26 cellular contexts compared by ENCODE assay signal in the genomic region with DNA sequence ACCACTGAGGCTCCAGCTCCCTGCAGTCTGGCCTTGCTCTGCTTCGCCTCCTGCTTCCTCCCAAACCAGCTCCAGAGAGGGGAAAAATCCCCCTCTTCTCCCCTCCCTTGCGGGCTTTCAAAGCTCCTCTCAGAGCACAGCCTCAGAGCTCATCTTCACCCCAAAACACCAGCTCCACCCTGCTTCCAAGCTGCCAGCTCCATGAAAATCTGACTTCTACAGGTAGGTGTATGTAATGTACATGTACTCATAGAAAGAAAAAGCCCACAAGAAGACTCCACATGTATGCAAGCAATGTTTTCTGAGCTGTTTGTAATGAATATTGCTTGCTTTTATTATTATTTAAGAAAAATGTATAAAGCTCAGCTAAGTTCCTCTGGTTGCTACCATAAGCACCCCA. TPM values are rescaled to one million over a fixed set of nuclear protein-coding genes. Genes with fewer than 3 reads are reported as not detected.
DNase-seq lines count a peak whose midpoint lies in the region; ATAC-seq, FAIRE-seq and TF ChIP-seq lines count a peak whose summit lies in the region.
"Had no signal": no experiment of that assay in that cellular context is flagged by ENCODE, and none has a peak within 500 bp of the region (broad histone marks: within the 10 kb centered on the region; RNA-seq: fewer than 3 reads in every experiment).

No MANE protein-coding gene starts in this region.

- H4K20me1 ChIP-seq in mammary epithelial cell (ENCODE audit: insufficient read depth, low read length): no peaks in the 10 kb centered on the region

- no peak overlapping the region for H2AFZ ChIP-seq in mammary epithelial cell (ENCODE audit: low read depth, low read length)

- in situ Hi-C loops in mammary epithelial cell (cut with MboI; ENCODE audit: low sequenced_read_pairs in 2 of 2): no loop called here

- H3K27me3 ChIP-seq in mammary epithelial cell (ENCODE audit: insufficient read depth, low read length) (no peaks in the 10 kb centered on the region), breast epithelium (no peaks in the 10 kb centered on the region)
- H3K27me3 ChIP-seq in CD8-positive, alpha-beta memory T cell (ENCODE audit: insufficient read depth, low read length, poor library complexity, severe bottlenecking): no peaks in the 10 kb centered on the region
- H3K27me3 ChIP-seq: brain microvascular endothelial cell, pancreas, SJCRH30, upper lobe of right lung had no signal

- peak overlapping the region in 3 of 7 donors; percentile 21 to 68 (median 62) for H3K4me3 Mint-ChIP-seq in CD8-positive, alpha-beta memory T cell
- H3K4me3 Mint-ChIP-seq in activated CD4-positive, alpha-beta memory T cell treated with anti-CD3 and anti-CD28 coated beads, Interleukin-2, amount 10 ng/mL, durations not matched to agents 7 days and 5 days: no peak overlapping the region
- peak overlapping the region; percentile 63 for H3K4me3 Mint-ChIP-seq in stimulated activated effector memory CD8-positive, alpha-beta T cell treated with anti-CD3 and anti-CD28 coated beads, Interleukin-12 subunit alpha, Interleukin-12 subunit beta, amount 100 ng/mL, for 72 hours
- H3K4me3 Mint-ChIP-seq: nephron had no signal

- H3K36me3 Mint-ChIP-seq in CD8-positive, alpha-beta memory T cell: peaks cover 3 to 34% (median 10%) of the 10 kb centered on the region in 3 donors
- H3K36me3 Mint-ChIP-seq in activated CD4-positive, alpha-beta memory T cell treated with anti-CD3 and anti-CD28 coated beads, Interleukin-2, amount 10 ng/mL, durations not matched to agents 7 days and 5 days (ENCODE audit: low read depth): peaks cover 18% of the 10 kb centered on the region
- H3K36me3 Mint-ChIP-seq in stimulated activated effector memory CD8-positive, alpha-beta T cell treated with anti-CD3 and anti-CD28 coated beads, Interleukin-12 subunit alpha, Interleukin-12 subunit beta, amount 100 ng/mL, for 72 hours: peaks cover 38% of the 10 kb centered on the region

- H3K79me2 ChIP-seq in mammary epithelial cell (ENCODE audit: insufficient read depth, low read length): peaks cover 63% of the 10 kb centered on the region

- DNase-seq in mammary epithelial cell (no peak), breast epithelium (ENCODE audit: low spot score in 2 of 2) (no peak), kidney (no peak), foreskin fibroblast (no peak)
- no peak for DNase-seq in CD8-positive, alpha-beta memory T cell
- DNase-seq in activated CD4-positive, alpha-beta memory T cell treated with anti-CD3 and anti-CD28 coated beads, Interleukin-2, amount 10 ng/mL, durations not matched to agents 7 days and 5 days: no peak
- no peak for DNase-seq in stimulated activated effector memory CD8-positive, alpha-beta T cell treated with anti-CD3 and anti-CD28 coated beads, Interleukin-12 subunit alpha, Interleukin-12 subunit beta, amount 100 ng/mL, for 72 hours (ENCODE audit: low spot score in 2 of 2)
- DNase-seq: activated CD4-positive, alpha-beta T cell treated with anti-CD3 and anti-CD28 coated beads for 1 hour; amniotic stem cell; brain microvascular endothelial cell; C1 segment of cervical spinal cord; Karpas-422; midbrain; NCI-H1436 treated with DMSO at 0.1 percent for 48 hours; NCI-H446 treated with DMSO at 0.1 percent for 48 hours; NCI-H82; pancreas; retina; SJCRH30; upper lobe of right lung had no signal

- WGBS in mammary epithelial cell (ENCODE audit: low coverage, missing lambda C conversion rate): 100% methylated on average over 2 of the region's 2 CpGs

- H3K36me3 ChIP-seq in mammary epithelial cell (ENCODE audit: insufficient read depth, low read length) (peaks cover 4% of the 10 kb centered on the region), breast epithelium (no peaks in the 10 kb centered on the region), kidney (ENCODE audit: control insufficient read depth in 1 of 2, insufficient read depth in 2 of 2, low read length in 2 of 2) (peaks cover 0 to 6% of the 10 kb centered on the region in 2 donors)
- H3K36me3 ChIP-seq in CD8-positive, alpha-beta memory T cell (ENCODE audit: insufficient read depth, low read length): no peaks in the 10 kb centered on the region

- peaks cover 23% of the 10 kb centered on the region for H3K4me1 ChIP-seq in mammary epithelial cell (ENCODE audit: insufficient read depth, low read length)
- H3K4me1 ChIP-seq in breast epithelium: peaks cover 0 to 5% of the 10 kb centered on the region in 2 donors
- peaks cover 45% of the 10 kb centered on the region for H3K4me1 ChIP-seq in CD8-positive, alpha-beta memory T cell (ENCODE audit: insufficient read depth, low read length)
- H3K4me1 ChIP-seq in kidney (ENCODE audit: control insufficient read depth in 1 of 2, insufficient read depth in 1 of 2, low read depth in 1 of 2, low read length in 2 of 2): peaks cover 13 to 18% of the 10 kb centered on the region in 2 donors
- H3K4me1 ChIP-seq: SJCRH30 had no signal

- dilution Hi-C loops in mammary epithelial cell (cut with HindIII; ENCODE audit: low sequenced_read_pairs): loop anchor here (5.0 kb wide), 1 partner anchor 58 kb away; no protein-coding TSS in a partner anchor

- H3K9ac ChIP-seq in mammary epithelial cell (ENCODE audit: insufficient read depth, low read length): no peak overlapping the region
- H3K9ac ChIP-seq in kidney (ENCODE audit: low read length in 2 of 2): no peak overlapping the region

- no peak for ATAC-seq in stimulated activated effector memory CD8-positive, alpha-beta T cell treated with anti-CD3 and anti-CD28 coated beads, Interleukin-12 subunit alpha, Interleukin-12 subunit beta, amount 100 ng/mL, for 72 hours
- ATAC-seq: HepG2, pancreas had no signal

- TF ChIP-seq POLR2A in breast epithelium (IDR thresholded peaks at IDR 0.05): no peak

- H3K9me3 Mint-ChIP-seq in CD8-positive, alpha-beta memory T cell: no peaks in the 10 kb centered on the region
- H3K9me3 Mint-ChIP-seq in activated CD4-positive, alpha-beta memory T cell treated with anti-CD3 and anti-CD28 coated beads, Interleukin-2, amount 10 ng/mL, durations not matched to agents 7 days and 5 days: no peaks in the 10 kb centered on the region
- no peaks in the 10 kb centered on the region for H3K9me3 Mint-ChIP-seq in stimulated activated effector memory CD8-positive, alpha-beta T cell treated with anti-CD3 and anti-CD28 coated beads, Interleukin-12 subunit alpha, Interleukin-12 subunit beta, amount 100 ng/mL, for 72 hours
- H3K9me3 Mint-ChIP-seq: nephron had no signal

- intact Hi-C loops in mammary epithelial cell (cut with micrococcal nuclease) (no loop called here), breast epithelium (cut with DNase I; ENCODE audit: low total_unique reads) (no loop called here), kidney (cut with DNase I) (no loop called here)

- H3K4me1 Mint-ChIP-seq in CD8-positive, alpha-beta memory T cell: peaks cover 59 to 71% (median 60%) of the 10 kb centered on the region in 3 donors
- H3K4me1 Mint-ChIP-seq in activated CD4-positive, alpha-beta memory T cell treated with anti-CD3 and anti-CD28 coated beads, Interleukin-2, amount 10 ng/mL, durations not matched to agents 7 days and 5 days: peaks cover 48% of the 10 kb centered on the region
- peaks cover 62% of the 10 kb centered on the region for H3K4me1 Mint-ChIP-seq in stimulated activated effector memory CD8-positive, alpha-beta T cell treated with anti-CD3 and anti-CD28 coated beads, Interleukin-12 subunit alpha, Interleukin-12 subunit beta, amount 100 ng/mL, for 72 hours

- BruUV-seq in mammary epithelial cell (replicated peaks; lab: Mats Ljungman, UMichigan): no TSS peak

- FAIRE-seq in kidney (lab: Jason Lieb, UNC): no peak
- FAIRE-seq: HepG2, keratinocyte, pancreas had no signal

- H3K27ac ChIP-seq in mammary epithelial cell (ENCODE audit: insufficient read depth, low read depth, low read length): no peak overlapping the region
- peak overlapping the region in 1 of 2 donors; percentile 32 for H3K27ac ChIP-seq in breast epithelium
- no peak overlapping the region for H3K27ac ChIP-seq in CD8-positive, alpha-beta memory T cell (ENCODE audit: low read depth, low read length)
- no peak overlapping the region for H3K27ac ChIP-seq in kidney (ENCODE audit: low read depth in 2 of 2, low read length in 2 of 2)
- H3K27ac ChIP-seq: brain microvascular endothelial cell, SJCRH30, upper lobe of right lung had no signal

- H3K9me3 ChIP-seq in mammary epithelial cell (replicated peaks; ENCODE audit: insufficient read depth, low read length) (no peaks in the 10 kb centered on the region), breast epithelium (no peaks in the 10 kb centered on the region), kidney (ENCODE audit: control insufficient read depth in 1 of 2, low read length in 2 of 2) (no peaks in the 10 kb centered on the region)
- no peaks in the 10 kb centered on the region for H3K9me3 ChIP-seq in CD8-positive, alpha-beta memory T cell (ENCODE audit: low read length)
- H3K9me3 ChIP-seq: pancreas, SJCRH30, upper lobe of right lung had no signal

- no peak for TF ChIP-seq CTCF in mammary epithelial cell (conservative IDR thresholded peaks at IDR 0.05 in 1 of 2, IDR thresholded peaks at IDR 0.05 in 1 of 2; ENCODE audit: extremely low read depth in 1 of 2, insufficient read depth in 1 of 2, low read depth in 1 of 2, low read length in 2 of 2)
- no peak for TF ChIP-seq CTCF in breast epithelium (IDR thresholded peaks at IDR 0.05)
- no peak for TF ChIP-seq CTCF in kidney (IDR thresholded peaks at IDR 0.05; ENCODE audit: borderline replicate concordance, extremely low read depth, insufficient read depth)
- TF ChIP-seq CTCF in foreskin fibroblast (IDR thresholded peaks at IDR 0.05; ENCODE audit: low read depth, low read length): no peak

- POLR2A ChIA-PET in CD8-positive, alpha-beta memory T cell (lab: Charles Lee): interaction anchor here (0.9 kb wide), 1 partner anchor 29 kb away, joined by 3 read pairs; a partner anchor contains a TSS
- POLR2A ChIA-PET in activated CD4-positive, alpha-beta memory T cell treated with anti-CD3 and anti-CD28 coated beads, Interleukin-2, amount 10 ng/mL, durations not matched to agents 7 days and 5 days (lab: Charles Lee): interaction anchor here (0.8 to 1.3 kb wide), 3 partner anchors 9 to 55 kb away, joined by 3 to 4 read pairs (median 3); a partner anchor contains a TSS

- H3K4me2 ChIP-seq in mammary epithelial cell (ENCODE audit: insufficient read depth, low read depth, low read length): peak overlapping the region; percentile 68
- H3K4me2 ChIP-seq: smooth muscle cell had no signal

- no peak overlapping the region for H3K4me3 ChIP-seq in mammary epithelial cell (replicated peaks in 1 of 3; ENCODE audit: insufficient read depth in 1 of 3, low read depth in 2 of 3, low read length in 3 of 3)
- H3K4me3 ChIP-seq in breast epithelium: no peak overlapping the region
- no peak overlapping the region for H3K4me3 ChIP-seq in CD8-positive, alpha-beta memory T cell (ENCODE audit: low read length)
- H3K4me3 ChIP-seq in kidney (ENCODE audit: low read length in 2 of 2): no peak overlapping the region
- H3K4me3 ChIP-seq in foreskin fibroblast (ENCODE audit: low read depth in 1 of 2, low read length in 2 of 2): no peak overlapping the region
- H3K4me3 ChIP-seq: pancreas, SJCRH30, smooth muscle cell, upper lobe of right lung had no signal

- CTCF ChIA-PET in mammary epithelial cell (lab: Charles Lee; ENCODE audit: low non-redundant PET): no interaction called here
- CTCF ChIA-PET in CD8-positive, alpha-beta memory T cell (lab: Charles Lee): interaction anchor here (1.0 to 3.4 kb wide), 3 partner anchors 13 to 173 kb away, joined by 3 to 10 read pairs (median 7); no protein-coding TSS in a partner anchor
- CTCF ChIA-PET in activated CD4-positive, alpha-beta memory T cell treated with anti-CD3 and anti-CD28 coated beads, Interleukin-2, amount 10 ng/mL, durations not matched to agents 7 days and 5 days (lab: Charles Lee): interaction anchor here (0.9 to 2.3 kb wide), 4 partner anchors 9 to 173 kb away, joined by 3 to 11 read pairs (median 4); no protein-coding TSS in a partner anchor

- H3K27ac Mint-ChIP-seq in CD8-positive, alpha-beta memory T cell: peak overlapping the region in 7 of 8 donors; percentile 15 to 88 (median 78)
- H3K27ac Mint-ChIP-seq in activated CD4-positive, alpha-beta memory T cell treated with anti-CD3 and anti-CD28 coated beads, Interleukin-2, amount 10 ng/mL, durations not matched to agents 7 days and 5 days: peak overlapping the region; percentile 16
- peak overlapping the region; percentile 92 for H3K27ac Mint-ChIP-seq in stimulated activated effector memory CD8-positive, alpha-beta T cell treated with anti-CD3 and anti-CD28 coated beads, Interleukin-12 subunit alpha, Interleukin-12 subunit beta, amount 100 ng/mL, for 72 hours
- H3K27ac Mint-ChIP-seq: nephron had no signal

- no peaks in the 10 kb centered on the region for H3K27me3 Mint-ChIP-seq in CD8-positive, alpha-beta memory T cell
- H3K27me3 Mint-ChIP-seq in activated CD4-positive, alpha-beta memory T cell treated with anti-CD3 and anti-CD28 coated beads, Interleukin-2, amount 10 ng/mL, durations not matched to agents 7 days and 5 days: no peaks in the 10 kb centered on the region

RNA-seq across cellular contexts. Expression of a gene that starts 8.4 kb away (rescaled TPM):
- total RNA-seq in mammary epithelial cell (10 to 100 TPM; 24.7 to 43.2 TPM), breast epithelium (10 to 100 TPM; 13.9 to 18.0 (median 16.8) TPM), kidney (19.1 TPM)
- polyA plus RNA-seq in mammary epithelial cell (36.3 TPM), kidney (ENCODE audit: insufficient read depth, low read depth, low replicate concordance) (20.9 TPM)
- 42.5 TPM for polyA minus RNA-seq in mammary epithelial cell
- total RNA-seq in CD8-positive, alpha-beta memory T cell: 10 to 100 TPM; 24.1 to 27.6 TPM
- polyA plus RNA-seq in CD8-positive, alpha-beta memory T cell: 16.5 TPM
- total RNA-seq in activated CD4-positive, alpha-beta memory T cell treated with anti-CD3 and anti-CD28 coated beads, Interleukin-2, amount 10 ng/mL, durations not matched to agents 7 days and 5 days: 10 to 100 TPM; 15.1 to 17.8 TPM

RNA-seq across cellular contexts. Expression of a gene that starts 29.3 kb away (rescaled TPM):
- total RNA-seq in mammary epithelial cell (10 to 100 TPM; 38.4 to 41.2 TPM), breast epithelium (10 to 100 TPM; 22.4 to 30.3 (median 23.9) TPM), kidney (25.9 TPM)
- polyA plus RNA-seq in mammary epithelial cell (34.9 TPM), kidney (ENCODE audit: insufficient read depth, low read depth, low replicate concordance) (52.4 TPM)
- 71.2 TPM for polyA minus RNA-seq in mammary epithelial cell
- 10 to 100 TPM; 37.1 to 39.7 TPM for total RNA-seq in CD8-positive, alpha-beta memory T cell
- 169 TPM for polyA plus RNA-seq in CD8-positive, alpha-beta memory T cell
- total RNA-seq in activated CD4-positive, alpha-beta memory T cell treated with anti-CD3 and anti-CD28 coated beads, Interleukin-2, amount 10 ng/mL, durations not matched to agents 7 days and 5 days: 10 to 100 TPM; 67.6 to 72.3 TPM

RNA-seq across cellular contexts. Expression of a gene that starts 45.3 kb away (rescaled TPM):
- total RNA-seq in mammary epithelial cell: not detected
- polyA plus RNA-seq in mammary epithelial cell: not detected
- not detected for polyA minus RNA-seq in mammary epithelial cell
- under 1 TPM; 0.15 to 0.33 (median 0.16) TPM for total RNA-seq in breast epithelium
- under 1 TPM; 0.31 to 0.38 TPM for total RNA-seq in CD8-positive, alpha-beta memory T cell
- polyA plus RNA-seq in CD8-positive, alpha-beta memory T cell: 2.6 TPM
- total RNA-seq in activated CD4-positive, alpha-beta memory T cell treated with anti-CD3 and anti-CD28 coated beads, Interleukin-2, amount 10 ng/mL, durations not matched to agents 7 days and 5 days: under 1 TPM; 0.43 to 0.81 TPM
- 0.69 TPM for total RNA-seq in kidney
- 1.6 TPM for polyA plus RNA-seq in kidney (ENCODE audit: insufficient read depth, low read depth, low replicate concordance)
- total RNA-seq: H4, HepG2, smooth muscle cell had no signal
- polyA plus RNA-seq: AG04450, HepG2, smooth muscle cell had no signal

RNA-seq across cellular contexts. Expression of a gene that starts 54.6 kb away (rescaled TPM):
- total RNA-seq in mammary epithelial cell: 100 to 1,000 TPM in 1 of 2 donors, 10 to 100 TPM in 1; 94.5 to 160 TPM
- polyA plus RNA-seq in mammary epithelial cell: 46.3 TPM
- polyA minus RNA-seq in mammary epithelial cell: 93.5 TPM
- 100 to 1,000 TPM in 1 of 3 donors, 10 to 100 TPM in 2; 80.6 to 188 (median 86.9) TPM for total RNA-seq in breast epithelium
- total RNA-seq in CD8-positive, alpha-beta memory T cell: 100 to 1,000 TPM; 162 to 202 TPM
- polyA plus RNA-seq in CD8-positive, alpha-beta memory T cell: 18.9 TPM
- 100 to 1,000 TPM; 163 to 185 TPM for total RNA-seq in activated CD4-positive, alpha-beta memory T cell treated with anti-CD3 and anti-CD28 coated beads, Interleukin-2, amount 10 ng/mL, durations not matched to agents 7 days and 5 days
- 182 TPM for total RNA-seq in kidney
- polyA plus RNA-seq in kidney (ENCODE audit: insufficient read depth, low read depth, low replicate concordance): 101 TPM

Comparison
In these comparisons a context has a peak if more than half of its experiments do, and no peak if none do; other contexts are left out.
1. H3K27ac Mint-ChIP-seq: peak in every context shown above with its lines; median percentile 92 in stimulated activated effector memory CD8-positive, alpha-beta T cell treated with anti-CD3 and anti-CD28 coated beads, Interleukin-12 subunit alpha, Interleukin-12 subunit beta, amount 100 ng/mL, for 72 hours; 78 in CD8-positive, alpha-beta memory T cell; 16 in activated CD4-positive, alpha-beta memory T cell treated with anti-CD3 and anti-CD28 coated beads, Interleukin-2, amount 10 ng/mL, durations not matched to agents 7 days and 5 days.